8 cellular contexts compared by ENCODE assay signal in genomic region chr14:64388533-64389243, GRCh38. TPM values are rescaled to one million over a fixed set of nuclear protein-coding genes. Genes with fewer than 3 reads are reported as not detected.
DNase-seq lines count a peak whose midpoint lies in the region; ATAC-seq and TF ChIP-seq lines count a peak whose summit lies in the region.

No MANE protein-coding gene starts in this region.

- H3K27ac ChIP-seq in ectodermal cell (ENCODE audit: insufficient read depth, low read depth, low read length, poor library complexity, severe bottlenecking), result no peak overlapping the region
- peak overlapping the region; percentile 90 for H3K27ac ChIP-seq in thymus (ENCODE audit: low read depth)

- CTCF ChIA-PET in activated CD8-positive, alpha-beta memory T cell treated with anti-CD3 and anti-CD28 coated beads, Interleukin-2, amount 10 ng/mL, durations not matched to agents 7 days and 5 days (lab: Charles Lee), result interaction anchor here (0.9 to 2.3 kb wide), 8 partner anchors 12 to 120 kb away, joined by 3 to 20 read pairs (median 4); partner anchors contain the start of genes AKAP5 and ZBTB1

- peaks cover 33% of the 10 kb centered on the region for H3K36me3 Mint-ChIP-seq in activated CD8-positive, alpha-beta memory T cell treated with anti-CD3 and anti-CD28 coated beads, Interleukin-2, amount 10 ng/mL, durations not matched to agents 7 days and 5 days
- peaks cover 9% of the 10 kb centered on the region for H3K36me3 Mint-ChIP-seq in memory B cell

- H3K9me3 ChIP-seq in ectodermal cell (ENCODE audit: control insufficient read depth, low read length) (no peaks in the 10 kb centered on the region), thymus (ENCODE audit: control insufficient read depth) (no peaks in the 10 kb centered on the region)

- H3K4me3 ChIP-seq in ectodermal cell (ENCODE audit: insufficient read depth, low read depth, low read length) (peak overlapping the region; percentile 69), thymus (ENCODE audit: low read length) (peak overlapping the region; percentile 72)

- H3K4me1 Mint-ChIP-seq in activated CD8-positive, alpha-beta memory T cell treated with anti-CD3 and anti-CD28 coated beads, Interleukin-2, amount 10 ng/mL, durations not matched to agents 7 days and 5 days, result peaks cover 54% of the 10 kb centered on the region
- peaks cover 42% of the 10 kb centered on the region for H3K4me1 Mint-ChIP-seq in memory B cell

- no peaks in the 10 kb centered on the region for H3K27me3 Mint-ChIP-seq in activated CD8-positive, alpha-beta memory T cell treated with anti-CD3 and anti-CD28 coated beads, Interleukin-2, amount 10 ng/mL, durations not matched to agents 7 days and 5 days
- no peaks in the 10 kb centered on the region for H3K27me3 Mint-ChIP-seq in memory B cell

- peak; percentile 3 for ATAC-seq in activated CD8-positive, alpha-beta memory T cell treated with anti-CD3 and anti-CD28 coated beads, Interleukin-2, amount 10 ng/mL, durations not matched to agents 7 days and 5 days
- peak; percentile 31 for ATAC-seq in SK-N-SH treated with all-trans-retinoic acid at 6 μM for 48 hours
- peak; percentile 0 for ATAC-seq in memory B cell (ENCODE audit: low read depth)
- no peak for ATAC-seq in HG03565 (IDR thresholded peaks at IDR 0.05; ENCODE audit: unreplicated experiment)

- H3K4me1 ChIP-seq in ectodermal cell (ENCODE audit: control insufficient read depth, insufficient read depth, low read length) (peaks cover 4% of the 10 kb centered on the region), thymus (ENCODE audit: control insufficient read depth, insufficient read depth, low read length) (peaks cover 3% of the 10 kb centered on the region)

- WGBS in ectodermal cell, 2 experiments, result 3 to 4% methylated on average over 17 to 18 of the region's 18 CpGs
- 1% methylated on average over 18 of the region's 18 CpGs for WGBS in thymus

- no peaks in the 10 kb centered on the region for H3K9me3 Mint-ChIP-seq in activated CD8-positive, alpha-beta memory T cell treated with anti-CD3 and anti-CD28 coated beads, Interleukin-2, amount 10 ng/mL, durations not matched to agents 7 days and 5 days (ENCODE audit: low read depth)
- no peaks in the 10 kb centered on the region for H3K9me3 Mint-ChIP-seq in memory B cell

- no peaks in the 10 kb centered on the region for H3K36me3 ChIP-seq in ectodermal cell (ENCODE audit: control insufficient read depth, insufficient read depth, low read length)
- H3K36me3 ChIP-seq in thymus (ENCODE audit: control insufficient read depth, insufficient read depth), result no peaks in the 10 kb centered on the region

- H3K4me3 Mint-ChIP-seq in activated CD8-positive, alpha-beta memory T cell treated with anti-CD3 and anti-CD28 coated beads, Interleukin-2, amount 10 ng/mL, durations not matched to agents 7 days and 5 days, result peak overlapping the region; percentile 91
- H3K4me3 Mint-ChIP-seq in memory B cell, result peak overlapping the region; percentile 91

- DNase-seq in activated CD8-positive, alpha-beta memory T cell treated with anti-CD3 and anti-CD28 coated beads, Interleukin-2, amount 10 ng/mL, durations not matched to agents 7 days and 5 days, result peak; percentile 60
- DNase-seq in activated CD8-positive, alpha-beta memory T cell treated with anti-CD3 and anti-CD28 coated beads, Interleukin-2, amount 50 U/mL, for 48 hours, result no peak
- peak; percentile 11 for DNase-seq in HS-27A (ENCODE audit: low read depth)
- DNase-seq in memory B cell (ENCODE audit: low spot score in 2 of 2), result no peak

- no peaks in the 10 kb centered on the region for H3K27me3 ChIP-seq in ectodermal cell (ENCODE audit: control insufficient read depth, insufficient read depth, low read length, poor library complexity, severe bottlenecking)
- H3K27me3 ChIP-seq in thymus (ENCODE audit: control insufficient read depth, insufficient read depth), result no peaks in the 10 kb centered on the region

- peak overlapping the region; percentile 97 for H3K27ac Mint-ChIP-seq in activated CD8-positive, alpha-beta memory T cell treated with anti-CD3 and anti-CD28 coated beads, Interleukin-2, amount 10 ng/mL, durations not matched to agents 7 days and 5 days
- H3K27ac Mint-ChIP-seq in memory B cell, result peak overlapping the region; percentile 95

TF ChIP-seq in SK-N-SH treated with all-trans-retinoic acid at 6 μM for 48 hours, 23 proteins besides CTCF, POLR2A, EP300 and RAD21:
- TF ChIP-seq ZC3H10 (CRISPR knock-in tag; IDR thresholded peaks at IDR 0.05), result no peak
- TF ChIP-seq ZNF8 (CRISPR knock-in tag; IDR thresholded peaks at IDR 0.05), result no peak
- TF ChIP-seq SNAI2 (CRISPR knock-in tag; IDR thresholded peaks at IDR 0.05), result no peak

RNA-seq across cellular contexts. Expression of gene MTHFD1, which starts 0.5 kb away (rescaled TPM):
- total RNA-seq in activated CD8-positive, alpha-beta memory T cell treated with anti-CD3 and anti-CD28 coated beads, Interleukin-2, amount 10 ng/mL, durations not matched to agents 7 days and 5 days, result 100 to 1,000 TPM; 223 to 316 TPM
- 123 TPM for polyA plus RNA-seq in ectodermal cell (2013, experiment 1 of 4)
- 102 TPM for polyA plus RNA-seq in ectodermal cell (2013, experiment 2 of 4)
- polyA plus RNA-seq in ectodermal cell (2013, experiment 3 of 4), result 72.4 TPM
- polyA plus RNA-seq in ectodermal cell (2013, experiment 4 of 4), result 68.5 TPM
- polyA plus RNA-seq in thymus, result 18.8 TPM

Comparison
In these comparisons a context has a peak if more than half of its experiments do, and no peak if none do; other contexts are left out.
1. DNase-seq: peak in activated CD8-positive, alpha-beta memory T cell treated with anti-CD3 and anti-CD28 coated beads, Interleukin-2, amount 10 ng/mL, durations not matched to agents 7 days and 5 days (single experiment) and HS-27A (single experiment); none in activated CD8-positive, alpha-beta memory T cell treated with anti-CD3 and anti-CD28 coated beads, Interleukin-2, amount 50 U/mL, for 48 hours (single experiment) and memory B cell (0 of 2).